In genomic region chr2:162782138-162782537, GRCh38 we compare ENCODE assay signal across 36 cellular contexts. TPM values are rescaled to one million over a fixed set of nuclear protein-coding genes. Genes with fewer than 3 reads are reported as not detected.
"Had no signal": no experiment of that assay in that cellular context is flagged by ENCODE, and none has a peak within 500 bp of the region (broad histone marks: within the 10 kb centered on the region; RNA-seq: fewer than 3 reads in every experiment).

No MANE protein-coding gene starts in this region.

- H3K4me1 ChIP-seq: ascending aorta, left ventricle myocardium inferior, sigmoid colon, uterus had no signal

- H3K36me3 Mint-ChIP-seq: activated naive CD4-positive, alpha-beta T cell treated with anti-CD3 and anti-CD28 coated beads, Interleukin-2, amount 10 ng/mL, durations not matched to agents 7 days and 5 days; activated naive CD8-positive, alpha-beta T cell treated with anti-CD3 and anti-CD28 coated beads, Interleukin-2, amount 10 ng/mL, durations not matched to agents 7 days and 5 days; stimulated activated effector memory CD8-positive, alpha-beta T cell treated with anti-CD3 and anti-CD28 coated beads, Interleukin-12 subunit alpha, Interleukin-12 subunit beta, amount 100 ng/mL, for 72 hours; type B pancreatic cell had no signal

- H3K27me3 ChIP-seq: ascending aorta, brain microvascular endothelial cell, ovary, sigmoid colon, uterus had no signal

- H3K4me1 Mint-ChIP-seq: activated naive CD4-positive, alpha-beta T cell treated with anti-CD3 and anti-CD28 coated beads, Interleukin-2, amount 10 ng/mL, durations not matched to agents 7 days and 5 days; nephron; stimulated activated effector memory CD8-positive, alpha-beta T cell treated with anti-CD3 and anti-CD28 coated beads, Interleukin-12 subunit alpha, Interleukin-12 subunit beta, amount 100 ng/mL, for 72 hours had no signal

- ATAC-seq: activated CD4-positive, CD25-positive, alpha-beta regulatory T cell treated with anti-CD3 and anti-CD28 coated beads, Interleukin-2, amount 50 U/mL, for 24 hours; esophagus mucosa; mucosa of descending colon; stimulated activated effector memory CD8-positive, alpha-beta T cell treated with anti-CD3 and anti-CD28 coated beads, Interleukin-12 subunit alpha, Interleukin-12 subunit beta, amount 100 ng/mL, for 72 hours; stimulated activated naive CD8-positive, alpha-beta T cell treated with anti-CD3 and anti-CD28 coated beads, Interleukin-15, amount 100 ng/mL, for 72 hours had no signal

- H3K4me3 Mint-ChIP-seq: activated naive CD4-positive, alpha-beta T cell treated with anti-CD3 and anti-CD28 coated beads, Interleukin-2, amount 10 ng/mL, durations not matched to agents 7 days and 5 days; activated naive CD8-positive, alpha-beta T cell treated with anti-CD3 and anti-CD28 coated beads, Interleukin-2, amount 10 ng/mL, durations not matched to agents 7 days and 5 days; activated T-cell treated with anti-CD3 and anti-CD28 coated beads, Interleukin-2, amount 50 U/mL, for 24 hours; nephron; stimulated activated effector memory CD8-positive, alpha-beta T cell treated with anti-CD3 and anti-CD28 coated beads, Interleukin-12 subunit alpha, Interleukin-12 subunit beta, amount 100 ng/mL, for 72 hours; stimulated activated naive CD8-positive, alpha-beta T cell treated with anti-CD3 and anti-CD28 coated beads, Interleukin-15, amount 100 ng/mL, for 72 hours; T-helper 2 cell treated with Interferon-gamma antibody and Interleukin-4, amounts not matched to agents 5 μg/mL and 100 μg/mL, for 36 hours; type B pancreatic cell had no signal

- H3K27ac ChIP-seq: ascending aorta, brain microvascular endothelial cell, left ventricle myocardium inferior, ovary, sigmoid colon, uterus, WERI-Rb-1 had no signal

- DNase-seq: activated CD4-positive, alpha-beta T cell treated with anti-CD3 and anti-CD28 coated beads for 48 hours; activated CD4-positive, alpha-beta T cell treated with anti-CD3 and anti-CD28 coated beads, Interleukin-2, amount 50 U/mL, for 48 hours; activated CD8-positive, alpha-beta memory T cell treated with anti-CD3 and anti-CD28 coated beads, Interleukin-2, amount 50 U/mL, for 48 hours; activated gamma-delta T cell; activated naive CD4-positive, alpha-beta T cell treated with anti-CD3 and anti-CD28 coated beads, Interleukin-2, amount 10 ng/mL, durations not matched to agents 7 days and 5 days; activated naive CD8-positive, alpha-beta T cell treated with anti-CD3 and anti-CD28 coated beads, Interleukin-2, amount 10 ng/mL, durations not matched to agents 7 days and 5 days; activated T-cell treated with anti-CD3 and anti-CD28 coated beads, Interleukin-2, amount 50 U/mL, for 24 hours; brain microvascular endothelial cell; caudate nucleus; cortex of kidney; foreskin fibroblast; head of caudate nucleus; left ventricle myocardium inferior; mucosa of descending colon; ovary; sigmoid colon; small intestine; stimulated activated CD4-positive, alpha-beta T cell treated with anti-CD3 and anti-CD28 coated beads, Interleukin-4, amount 100 ng/mL, for 24 hours; stimulated activated naive CD8-positive, alpha-beta T cell treated with anti-CD3 and anti-CD28 coated beads, Interleukin-15, amount 100 ng/mL, for 72 hours; substantia nigra; T-helper 1 cell; uterus; WERI-Rb-1 had no signal

- H3K9me3 ChIP-seq: ascending aorta, mucosa of descending colon, ovary, sigmoid colon, uterus had no signal

- H3K27me3 Mint-ChIP-seq: activated naive CD4-positive, alpha-beta T cell treated with anti-CD3 and anti-CD28 coated beads, Interleukin-2, amount 10 ng/mL, durations not matched to agents 7 days and 5 days; activated naive CD8-positive, alpha-beta T cell treated with anti-CD3 and anti-CD28 coated beads, Interleukin-2, amount 10 ng/mL, durations not matched to agents 7 days and 5 days; activated T-cell treated with anti-CD3 and anti-CD28 coated beads, Interleukin-2, amount 50 U/mL, for 24 hours; progenitor cell of endocrine pancreas; stimulated activated naive CD8-positive, alpha-beta T cell treated with anti-CD3 and anti-CD28 coated beads, Interleukin-15, amount 100 ng/mL, for 72 hours; type B pancreatic cell had no signal

- H3K27ac Mint-ChIP-seq: activated naive CD4-positive, alpha-beta T cell treated with anti-CD3 and anti-CD28 coated beads, Interleukin-2, amount 10 ng/mL, durations not matched to agents 7 days and 5 days; activated naive CD8-positive, alpha-beta T cell treated with anti-CD3 and anti-CD28 coated beads, Interleukin-2, amount 10 ng/mL, durations not matched to agents 7 days and 5 days; activated T-cell treated with anti-CD3 and anti-CD28 coated beads, Interleukin-2, amount 50 U/mL, for 24 hours; nephron; progenitor cell of endocrine pancreas; stimulated activated effector memory CD8-positive, alpha-beta T cell treated with anti-CD3 and anti-CD28 coated beads, Interleukin-12 subunit alpha, Interleukin-12 subunit beta, amount 100 ng/mL, for 72 hours; stimulated activated naive CD8-positive, alpha-beta T cell treated with anti-CD3 and anti-CD28 coated beads, Interleukin-15, amount 100 ng/mL, for 72 hours; T-helper 2 cell treated with Interferon-gamma antibody and Interleukin-4, amounts not matched to agents 5 μg/mL and 100 μg/mL, for 36 hours; type B pancreatic cell had no signal

- H3K36me3 ChIP-seq: ascending aorta, brain microvascular endothelial cell, left ventricle myocardium inferior, ovary, sigmoid colon, uterus, WERI-Rb-1 had no signal

- H3K9me3 Mint-ChIP-seq: activated naive CD4-positive, alpha-beta T cell treated with anti-CD3 and anti-CD28 coated beads, Interleukin-2, amount 10 ng/mL, durations not matched to agents 7 days and 5 days; nephron; type B pancreatic cell had no signal

- H3K4me3 ChIP-seq: ascending aorta, left ventricle myocardium inferior, lung, mucosa of descending colon, ovary, sigmoid colon, uterus had no signal

RNA-seq across cellular contexts. Expression of gene KCNH7, which starts 56.4 kb away (rescaled TPM):
- total RNA-seq: activated CD8-positive, alpha-beta memory T cell treated with anti-CD3 and anti-CD28 coated beads for 36 hours; activated naive CD8-positive, alpha-beta T cell treated with anti-CD3 and anti-CD28 coated beads, Interleukin-2, amount 10 ng/mL, durations not matched to agents 7 days and 5 days; ascending aorta; chondrocyte; esophagus mucosa; mesenteric fat pad; ovary had no signal
- polyA plus RNA-seq: lung, ovary, sigmoid colon, thymus had no signal
